In the genomic region with DNA sequence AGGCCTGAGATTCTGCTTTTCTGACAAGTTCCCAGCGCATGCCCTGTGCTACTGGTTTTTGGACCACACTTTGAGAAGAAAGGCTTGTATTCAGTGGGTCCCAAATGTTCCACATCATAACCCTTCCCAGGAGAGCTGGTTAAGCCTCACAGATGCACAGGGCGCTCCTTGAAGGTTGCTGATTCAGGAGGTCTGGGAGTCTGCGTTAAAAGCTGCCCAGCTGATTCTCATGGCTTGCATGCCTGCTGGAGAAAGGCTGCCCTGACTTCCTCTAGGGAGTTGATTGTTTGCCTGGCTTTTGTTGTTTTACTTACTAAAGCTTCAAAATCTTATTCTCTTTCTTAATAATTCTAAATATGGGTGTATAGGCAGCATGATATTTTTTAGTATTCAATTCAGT, we compare ENCODE assay signal across 27 cellular contexts. TPM values are rescaled to one million over a fixed set of nuclear protein-coding genes. Genes with fewer than 3 reads are reported as not detected.
"Had no signal": no experiment of that assay in that cellular context is flagged by ENCODE, and none has a peak within 500 bp of the region (broad histone marks: within the 10 kb centered on the region; RNA-seq: fewer than 3 reads in every experiment).

No MANE protein-coding gene starts in this region.

- H3K27me3 ChIP-seq: brain microvascular endothelial cell, cardiac muscle cell, MG63 had no signal

- DNase-seq: activated B cell treated with CpG ODN at 0.5 μM for 24 hours; activated CD4-positive, alpha-beta T cell treated with anti-CD3 and anti-CD28 coated beads for 1 hour; activated CD4-positive, alpha-beta T cell treated with anti-CD3 and anti-CD28 coated beads, Interleukin-2, amount 10 ng/mL, durations not matched to agents 24 days and 14 days; activated CD4-positive, alpha-beta T cell treated with anti-CD3 and anti-CD28 coated beads, Interleukin-2, amount 50 U/mL, for 48 hours; activated gamma-delta T cell; activated naive CD4-positive, alpha-beta T cell treated with anti-CD3 and anti-CD28 coated beads for 36 hours; activated T-cell treated with anti-CD3 and anti-CD28 coated beads for 4 hours; activated T-cell treated with anti-CD3 and anti-CD28 coated beads, Interleukin-2, amount 50 U/mL, for 48 hours; brain microvascular endothelial cell; cerebellar nuclear complex; MG63; NCI-H1105 treated with DMSO at 0.1 percent for 48 hours; NCI-H1436 treated with DMSO at 0.1 percent for 48 hours; NCI-H187 treated with DMSO at 0.1 percent for 48 hours; NCI-H446 treated with DMSO at 0.1 percent for 48 hours; NCI-H524 treated with DMSO at 0.1 percent for 48 hours; NCI-H748 treated with DMSO at 0.1 percent for 48 hours; SK-N-SH; T-helper 1 cell had no signal

- H3K4me2 ChIP-seq: SK-N-SH had no signal

- ATAC-seq: activated T-helper 17 cell treated with anti-CD3 and anti-CD28 coated beads, Interleukin-2, amount 50 U/mL, for 72 hours; Right ventricle myocardium inferior had no signal

- H3K4me3 ChIP-seq: cardiac muscle cell, MG63 had no signal

- H3K27ac ChIP-seq: brain microvascular endothelial cell, cardiac muscle cell had no signal

- H3K9me2 ChIP-seq: SK-N-SH had no signal

- H3K36me3 Mint-ChIP-seq: activated naive CD8-positive, alpha-beta T cell had no signal

- H3K4me1 Mint-ChIP-seq: activated B cell treated with CpG ODN at 0.5 μM for 24 hours; activated T-helper 17 cell treated with anti-CD3 and anti-CD28 coated beads, Interleukin-2, amount 50 U/mL, for 72 hours had no signal

- H3K9me3 Mint-ChIP-seq: activated B cell treated with CpG ODN at 0.5 μM for 24 hours; activated CD4-positive, alpha-beta T cell treated with anti-CD3 and anti-CD28 coated beads, Interleukin-2, amount 10 ng/mL, durations not matched to agents 24 days and 14 days; activated naive CD4-positive, alpha-beta T cell treated with anti-CD3 and anti-CD28 coated beads for 36 hours; activated T-helper 17 cell treated with anti-CD3 and anti-CD28 coated beads, Interleukin-2, amount 50 U/mL, for 72 hours had no signal

- H3K36me3 ChIP-seq: brain microvascular endothelial cell, cardiac muscle cell, MG63 had no signal

- H3K27ac Mint-ChIP-seq: activated B cell treated with CpG ODN at 0.5 μM for 24 hours; activated CD4-positive, alpha-beta T cell treated with anti-CD3 and anti-CD28 coated beads, Interleukin-2, amount 10 ng/mL, durations not matched to agents 24 days and 14 days; activated naive CD4-positive, alpha-beta T cell treated with anti-CD3 and anti-CD28 coated beads for 36 hours; activated naive CD8-positive, alpha-beta T cell; activated T-helper 17 cell treated with anti-CD3 and anti-CD28 coated beads, Interleukin-2, amount 50 U/mL, for 72 hours had no signal

- H3K4me3 Mint-ChIP-seq: activated B cell treated with CpG ODN at 0.5 μM for 24 hours; activated CD4-positive, alpha-beta T cell treated with anti-CD3 and anti-CD28 coated beads, Interleukin-2, amount 10 ng/mL, durations not matched to agents 24 days and 14 days; activated naive CD4-positive, alpha-beta T cell treated with anti-CD3 and anti-CD28 coated beads for 36 hours; activated naive CD8-positive, alpha-beta T cell; activated T-helper 17 cell treated with anti-CD3 and anti-CD28 coated beads, Interleukin-2, amount 50 U/mL, for 72 hours had no signal

RNA-seq across cellular contexts. Expression of a gene that starts 20.7 kb away (rescaled TPM):
- total RNA-seq: activated B cell treated with CpG ODN at 0.5 μM for 24 hours; activated CD4-positive, alpha-beta T cell treated with anti-CD3 and anti-CD28 coated beads, Interleukin-2, amount 10 ng/mL, durations not matched to agents 24 days and 14 days; activated naive CD4-positive, alpha-beta T cell treated with anti-CD3 and anti-CD28 coated beads for 36 hours; activated T-helper 17 cell treated with anti-CD3 and anti-CD28 coated beads, Interleukin-2, amount 50 U/mL, for 72 hours; cardiac muscle cell; OCI-LY7; Right ventricle myocardium inferior; RPMI7951; T-helper 2 cell treated with Interferon-gamma antibody and Interleukin-4, amounts not matched to agents 100 ng/mL and 5 ng/mL, for 36 hours had no signal
- polyA plus RNA-seq: adipose tissue, cardiac muscle cell, SK-N-SH had no signal

RNA-seq across cellular contexts. Expression of a gene that starts 26.0 kb away (rescaled TPM):
- total RNA-seq: activated B cell treated with CpG ODN at 0.5 μM for 24 hours; activated CD4-positive, alpha-beta T cell treated with anti-CD3 and anti-CD28 coated beads, Interleukin-2, amount 10 ng/mL, durations not matched to agents 24 days and 14 days; activated naive CD4-positive, alpha-beta T cell treated with anti-CD3 and anti-CD28 coated beads for 36 hours; activated T-helper 17 cell treated with anti-CD3 and anti-CD28 coated beads, Interleukin-2, amount 50 U/mL, for 72 hours; cardiac muscle cell; OCI-LY7; Right ventricle myocardium inferior; RPMI7951; T-helper 2 cell treated with Interferon-gamma antibody and Interleukin-4, amounts not matched to agents 100 ng/mL and 5 ng/mL, for 36 hours had no signal
- polyA plus RNA-seq: adipose tissue, cardiac muscle cell had no signal

RNA-seq across cellular contexts. Expression of a gene that starts 42.3 kb away (rescaled TPM):
- total RNA-seq: activated B cell treated with CpG ODN at 0.5 μM for 24 hours; activated CD4-positive, alpha-beta T cell treated with anti-CD3 and anti-CD28 coated beads, Interleukin-2, amount 10 ng/mL, durations not matched to agents 24 days and 14 days; activated naive CD4-positive, alpha-beta T cell treated with anti-CD3 and anti-CD28 coated beads for 36 hours; activated T-helper 17 cell treated with anti-CD3 and anti-CD28 coated beads, Interleukin-2, amount 50 U/mL, for 72 hours; cardiac muscle cell; OCI-LY7; Right ventricle myocardium inferior; RPMI7951; T-helper 2 cell treated with Interferon-gamma antibody and Interleukin-4, amounts not matched to agents 100 ng/mL and 5 ng/mL, for 36 hours had no signal
- polyA plus RNA-seq: adipose tissue, cardiac muscle cell, SK-N-SH had no signal

RNA-seq across cellular contexts. Expression of a gene that starts 59.8 kb away (rescaled TPM):
- total RNA-seq: activated B cell treated with CpG ODN at 0.5 μM for 24 hours; activated CD4-positive, alpha-beta T cell treated with anti-CD3 and anti-CD28 coated beads, Interleukin-2, amount 10 ng/mL, durations not matched to agents 24 days and 14 days; activated naive CD4-positive, alpha-beta T cell treated with anti-CD3 and anti-CD28 coated beads for 36 hours; activated T-helper 17 cell treated with anti-CD3 and anti-CD28 coated beads, Interleukin-2, amount 50 U/mL, for 72 hours; cardiac muscle cell; OCI-LY7; Right ventricle myocardium inferior; RPMI7951; T-helper 2 cell treated with Interferon-gamma antibody and Interleukin-4, amounts not matched to agents 100 ng/mL and 5 ng/mL, for 36 hours had no signal
- polyA plus RNA-seq: adipose tissue, cardiac muscle cell, SK-N-SH had no signal
